ENCODE assay signal across 9 cellular contexts in the genomic region with DNA sequence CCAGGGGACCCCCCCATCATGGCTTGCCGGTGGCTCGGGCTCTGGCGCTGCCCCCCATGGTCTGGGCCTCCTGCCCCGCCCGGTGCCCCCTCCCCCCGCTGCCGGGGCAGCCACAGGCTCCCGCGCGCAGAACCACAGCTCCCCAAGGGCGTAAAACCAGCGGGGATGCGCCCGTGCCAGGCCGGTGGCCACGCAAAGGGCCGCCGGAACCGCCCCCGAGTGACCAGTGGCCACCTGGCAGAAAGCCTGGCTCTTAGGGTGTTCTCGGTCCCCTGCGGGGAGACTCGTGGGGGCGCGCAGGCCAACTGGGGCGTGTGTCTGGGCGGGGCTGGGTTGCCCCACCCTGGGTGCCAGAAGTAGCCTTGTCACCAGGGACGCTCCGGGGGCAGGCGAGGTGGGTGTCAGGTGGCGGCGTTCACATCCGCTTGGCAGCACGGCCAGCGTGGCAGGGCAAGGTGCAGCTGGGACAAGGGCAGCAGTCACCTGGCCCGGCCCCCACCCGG. TPM values are rescaled to one million over a fixed set of nuclear protein-coding genes. Genes with fewer than 3 reads are reported as not detected.
DNase-seq lines count a peak whose midpoint lies in the region; ATAC-seq and TF ChIP-seq lines count a peak whose summit lies in the region.
"Had no signal": no experiment of that assay in that cellular context is flagged by ENCODE, and none has a peak within 500 bp of the region (broad histone marks: within the 10 kb centered on the region; RNA-seq: fewer than 3 reads in every experiment).

No MANE protein-coding gene starts in this region.

- no peak for TF ChIP-seq EP300 in gastroesophageal sphincter (IDR thresholded peaks at IDR 0.05)

- TF ChIP-seq CTCF in gastroesophageal sphincter (IDR thresholded peaks at IDR 0.05), result no peak

- H3K36me3 ChIP-seq in gastroesophageal sphincter, result no peaks in the 10 kb centered on the region
- H3K36me3 ChIP-seq in skeletal muscle tissue (ENCODE audit: control insufficient read depth in 3 of 3, insufficient read depth in 3 of 3, low read length in 3 of 3), result no peaks in the 10 kb centered on the region

- no peaks in the 10 kb centered on the region for H3K9me3 ChIP-seq in gastroesophageal sphincter
- no peaks in the 10 kb centered on the region for H3K9me3 ChIP-seq in skeletal muscle tissue (ENCODE audit: control insufficient read depth in 3 of 3, low read length in 3 of 3)

- H3K9ac ChIP-seq in skeletal muscle tissue (ENCODE audit: low read depth in 1 of 3, low read length in 3 of 3), result peak overlapping the region in 2 of 3 donors; percentile 59 to 79

- ATAC-seq in GM18498 (IDR thresholded peaks at IDR 0.05; ENCODE audit: unreplicated experiment) (peak; percentile 22), gastroesophageal sphincter (peak; percentile 2)

- no CpG with 5 or more reads among the region's 37 CpGs for WGBS in gastroesophageal sphincter (ENCODE audit: low coverage in 1 of 2), 2 donors

- H3K27ac ChIP-seq in gastroesophageal sphincter (peak overlapping the region; percentile 21 to 90 (median 84)), skeletal muscle tissue (ENCODE audit: low read depth, low read length) (peak overlapping the region; percentile 91)

- H3K27me3 ChIP-seq in gastroesophageal sphincter (no peaks in the 10 kb centered on the region), skeletal muscle tissue (ENCODE audit: control insufficient read depth in 3 of 3, insufficient read depth in 3 of 3, low read length in 3 of 3) (no peaks in the 10 kb centered on the region)

- H3K4me1 ChIP-seq in gastroesophageal sphincter, result peaks cover 0 to 78% (median 32%) of the 10 kb centered on the region in 3 donors
- peaks cover 35 to 63% (median 55%) of the 10 kb centered on the region in 3 donors for H3K4me1 ChIP-seq in skeletal muscle tissue (ENCODE audit: control insufficient read depth in 3 of 3, insufficient read depth in 3 of 3, low read length in 3 of 3)

- TF ChIP-seq POLR2A in gastroesophageal sphincter (IDR thresholded peaks at IDR 0.05), result no peak

- DNase-seq in NCI-H774 (lab: John Stamatoyannopoulos, UW) (peak; percentile 80), dedifferentiated amniotic fluid mesenchymal stem cell (ENCODE audit: extremely low spot score) (no peak), NCI-H2081 (lab: John Stamatoyannopoulos, UW) (no peak), NCI-H345 treated with DMSO at 0.1 percent for 48 hours (lab: John Stamatoyannopoulos, UW; ENCODE audit: unreplicated experiment) (no peak)
- DNase-seq in activated CD4-positive, CD25-positive, alpha-beta regulatory T cell (lab: John Stamatoyannopoulos, UW), result no peak

- H3K4me3 ChIP-seq in gastroesophageal sphincter, result peak overlapping the region; percentile 71 to 96
- H3K4me3 ChIP-seq in skeletal muscle tissue (ENCODE audit: low read length in 3 of 3), result peak overlapping the region in 2 of 3 donors; percentile 6 to 36

RNA-seq across cellular contexts. Expression of gene AGPAT2, which starts 0.5 kb away (rescaled TPM):
- total RNA-seq in gastroesophageal sphincter, result 10 to 100 TPM; 28.8 to 43.6 (median 38.4) TPM
- 27.1 TPM for total RNA-seq in skeletal muscle tissue

RNA-seq across cellular contexts. Expression of gene DIPK1B, which starts 24.6 kb away (rescaled TPM):
- 10 to 100 TPM in 2 of 4 donors, 1 to 10 TPM in 2; 7.8 to 24.4 (median 11.2) TPM for total RNA-seq in gastroesophageal sphincter
- total RNA-seq in skeletal muscle tissue, result 11.0 TPM

RNA-seq across cellular contexts. Expression of gene EGFL7, which starts 25.1 kb away (rescaled TPM):
- 10 to 100 TPM; 38.8 to 81.0 (median 56.4) TPM for total RNA-seq in gastroesophageal sphincter
- 51.7 TPM for total RNA-seq in skeletal muscle tissue

RNA-seq across cellular contexts. Expression of gene LCN10, which starts 55.0 kb away (rescaled TPM):
- total RNA-seq in gastroesophageal sphincter (10 to 100 TPM in 2 of 4 donors, 1 to 10 TPM in 2; 3.9 to 16.5 (median 9.9) TPM), skeletal muscle tissue (2.1 TPM)
- total RNA-seq: mononuclear cell had no signal
